In the genomic region with DNA sequence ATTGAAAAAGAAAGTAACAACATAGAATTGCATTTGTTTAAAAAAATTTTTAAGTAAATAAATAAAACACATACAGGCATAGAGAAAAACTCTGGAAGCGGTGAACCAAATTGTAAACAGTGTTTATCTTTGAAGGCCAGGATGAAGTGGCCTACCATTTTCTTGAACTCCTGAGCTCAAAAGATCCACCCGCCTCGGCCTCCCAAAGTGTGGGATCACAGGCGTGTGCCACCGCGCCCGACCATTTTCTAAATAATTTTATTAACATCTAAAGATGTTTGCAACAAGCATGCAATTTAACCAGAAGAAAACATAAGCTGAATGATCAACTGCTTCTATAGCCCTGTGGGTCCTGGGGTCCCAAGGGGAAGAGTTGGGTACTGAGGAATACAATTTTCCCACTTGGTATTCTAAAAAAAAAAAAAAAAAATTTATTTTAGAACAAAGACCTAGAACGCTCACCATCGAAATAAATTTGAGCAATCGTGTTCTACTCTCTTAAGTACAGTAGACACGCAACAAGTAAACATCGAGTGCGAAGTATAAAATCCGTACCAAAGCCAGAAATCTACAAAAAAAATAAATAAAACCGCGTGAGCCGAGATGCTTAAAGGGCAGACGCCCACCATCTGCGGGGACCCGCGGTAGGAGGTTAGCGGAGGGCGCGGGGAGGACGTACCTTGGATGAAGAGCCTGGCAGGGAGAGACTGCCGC, we compare ENCODE assay signal across 1 cellular context.
TF ChIP-seq lines count a peak whose summit lies in the region.

No MANE protein-coding gene starts in this region.

TF ChIP-seq in GM12878, 131 proteins besides CTCF, POLR2A, EP300 and RAD21 (continued from another document):
- TF ChIP-seq, protein P1, sequence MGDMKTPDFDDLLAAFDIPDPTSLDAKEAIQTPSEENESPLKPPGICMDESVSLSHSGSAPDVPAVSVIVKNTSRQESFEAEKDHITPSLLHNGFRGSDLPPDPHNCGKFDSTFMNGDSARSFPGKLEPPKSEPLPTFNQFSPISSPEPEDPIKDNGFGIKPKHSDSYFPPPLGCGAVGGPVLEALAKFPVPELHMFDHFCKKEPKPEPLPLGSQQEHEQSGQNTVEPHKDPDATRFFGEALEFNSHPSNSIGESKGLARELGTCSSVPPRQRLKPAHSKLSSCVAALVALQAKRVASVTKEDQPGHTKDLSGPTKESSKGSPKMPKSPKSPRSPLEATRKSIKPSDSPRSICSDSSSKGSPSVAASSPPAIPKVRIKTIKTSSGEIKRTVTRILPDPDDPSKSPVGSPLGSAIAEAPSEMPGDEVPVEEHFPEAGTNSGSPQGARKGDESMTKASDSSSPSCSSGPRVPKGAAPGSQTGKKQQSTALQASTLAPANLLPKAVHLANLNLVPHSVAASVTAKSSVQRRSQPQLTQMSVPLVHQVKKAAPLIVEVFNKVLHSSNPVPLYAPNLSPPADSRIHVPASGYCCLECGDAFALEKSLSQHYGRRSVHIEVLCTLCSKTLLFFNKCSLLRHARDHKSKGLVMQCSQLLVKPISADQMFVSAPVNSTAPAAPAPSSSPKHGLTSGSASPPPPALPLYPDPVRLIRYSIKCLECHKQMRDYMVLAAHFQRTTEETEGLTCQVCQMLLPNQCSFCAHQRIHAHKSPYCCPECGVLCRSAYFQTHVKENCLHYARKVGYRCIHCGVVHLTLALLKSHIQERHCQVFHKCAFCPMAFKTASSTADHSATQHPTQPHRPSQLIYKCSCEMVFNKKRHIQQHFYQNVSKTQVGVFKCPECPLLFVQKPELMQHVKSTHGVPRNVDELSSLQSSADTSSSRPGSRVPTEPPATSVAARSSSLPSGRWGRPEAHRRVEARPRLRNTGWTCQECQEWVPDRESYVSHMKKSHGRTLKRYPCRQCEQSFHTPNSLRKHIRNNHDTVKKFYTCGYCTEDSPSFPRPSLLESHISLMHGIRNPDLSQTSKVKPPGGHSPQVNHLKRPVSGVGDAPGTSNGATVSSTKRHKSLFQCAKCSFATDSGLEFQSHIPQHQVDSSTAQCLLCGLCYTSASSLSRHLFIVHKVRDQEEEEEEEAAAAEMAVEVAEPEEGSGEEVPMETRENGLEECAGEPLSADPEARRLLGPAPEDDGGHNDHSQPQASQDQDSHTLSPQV (IDR thresholded peaks at IDR 0.05) = no peak
